ENCODE assay signal across 31 cellular contexts in genomic region chr14:54918427-54918826, GRCh38.
"Had no signal": no experiment of that assay in that cellular context is flagged by ENCODE, and none has a peak within 500 bp of the region (broad histone marks: within the 10 kb centered on the region; RNA-seq: fewer than 3 reads in every experiment).

No MANE protein-coding gene starts in this region.

- H3K27me3 Mint-ChIP-seq: activated B cell treated with CpG ODN at 0.5 μM for 24 hours; activated CD8-positive, alpha-beta T cell treated with anti-CD3 and anti-CD28 coated beads for 36 hours; activated naive CD8-positive, alpha-beta T cell; activated T-helper 17 cell treated with anti-CD3 and anti-CD28 coated beads, Interleukin-2, amount 50 U/mL, for 72 hours; central memory CD8-positive, alpha-beta T cell; dendritic cell treated with granulocyte-macrophage colony-stimulating factor and Interleukin-4, amounts not matched to agents 40 ng/mL and 50 ng/mL, for 4 days had no signal

- H3K27ac ChIP-seq: ascending aorta, breast epithelium, cardiac muscle cell, coronary artery, dorsolateral prefrontal cortex, WERI-Rb-1 had no signal

- H3K36me3 Mint-ChIP-seq: activated naive CD8-positive, alpha-beta T cell; brain had no signal

- H3K4me1 ChIP-seq: ascending aorta, breast epithelium had no signal

- H3K27me3 ChIP-seq: ascending aorta, breast epithelium, cardiac muscle cell, dorsolateral prefrontal cortex had no signal

- H3K27ac Mint-ChIP-seq: activated B cell treated with CpG ODN at 0.5 μM for 24 hours; activated CD8-positive, alpha-beta T cell treated with anti-CD3 and anti-CD28 coated beads for 36 hours; activated naive CD8-positive, alpha-beta T cell; activated T-helper 17 cell treated with anti-CD3 and anti-CD28 coated beads, Interleukin-2, amount 50 U/mL, for 72 hours; dendritic cell treated with granulocyte-macrophage colony-stimulating factor and Interleukin-4, amounts not matched to agents 40 ng/mL and 50 ng/mL, for 4 days; endodermal cell; T-helper 17 cell; T-helper 2 cell treated with Interferon-gamma antibody and Interleukin-4, amounts not matched to agents 5 μg/mL and 100 μg/mL, for 36 hours had no signal

- H3K9me3 ChIP-seq: ascending aorta, breast epithelium had no signal

- H3K4me3 Mint-ChIP-seq: activated B cell treated with CpG ODN at 0.5 μM for 24 hours; activated CD8-positive, alpha-beta T cell treated with anti-CD3 and anti-CD28 coated beads for 36 hours; activated naive CD8-positive, alpha-beta T cell; activated T-cell treated with anti-CD3 and anti-CD28 coated beads, Interleukin-2, amount 50 U/mL, for 4 hours; activated T-helper 17 cell treated with anti-CD3 and anti-CD28 coated beads, Interleukin-2, amount 50 U/mL, for 72 hours; brain; central memory CD8-positive, alpha-beta T cell; dendritic cell treated with granulocyte-macrophage colony-stimulating factor and Interleukin-4, amounts not matched to agents 40 ng/mL and 50 ng/mL, for 4 days; endodermal cell; T-helper 17 cell; T-helper 2 cell treated with Interferon-gamma antibody and Interleukin-4, amounts not matched to agents 5 μg/mL and 100 μg/mL, for 36 hours had no signal

- H3K4me3 ChIP-seq: ascending aorta, breast epithelium, cardiac muscle cell, coronary artery, dorsolateral prefrontal cortex had no signal

- DNase-seq: activated B cell treated with CpG ODN at 0.5 μM for 24 hours; activated CD4-positive, alpha-beta T cell treated with anti-CD3 and anti-CD28 coated beads for 48 hours; activated CD4-positive, alpha-beta T cell treated with anti-CD3 and anti-CD28 coated beads, Interleukin-2, amount 50 U/mL, for 1 hour; activated CD4-positive, alpha-beta T cell treated with anti-CD3 and anti-CD28 coated beads, Interleukin-2, amount 50 U/mL, for 48 hours; activated CD8-positive, alpha-beta memory T cell treated with anti-CD3 and anti-CD28 coated beads for 24 hours; activated CD8-positive, alpha-beta T cell treated with anti-CD3 and anti-CD28 coated beads for 36 hours; activated effector memory CD4-positive, alpha-beta T cell treated with Interleukin-2 at 50 U/mL for 16 hours; activated gamma-delta T cell treated with Interleukin-2 at 50 U/mL for 16 hours; activated naive CD4-positive, alpha-beta T cell treated with anti-CD3 and anti-CD28 coated beads, Interleukin-2, amount 50 U/mL, for 16 hours; activated naive CD4-positive, alpha-beta T cell treated with Interleukin-2 at 50 U/mL for 16 hours; activated T-cell treated with anti-CD3 and anti-CD28 coated beads, Interleukin-2, amount 50 U/mL, for 4 hours; dorsolateral prefrontal cortex; effector memory CD4-positive, alpha-beta T cell; endodermal cell; foreskin fibroblast; T-helper 1 cell; T-helper 17 cell; T1000; WERI-Rb-1 had no signal

- ATAC-seq: activated CD4-positive, CD25-positive, alpha-beta regulatory T cell treated with anti-CD3 and anti-CD28 coated beads, Interleukin-2, amount 50 U/mL, for 24 hours; activated CD8-positive, alpha-beta T cell treated with anti-CD3 and anti-CD28 coated beads for 36 hours; activated T-cell treated with anti-CD3 and anti-CD28 coated beads, Interleukin-2, amount 50 U/mL, for 4 hours; activated T-helper 17 cell treated with anti-CD3 and anti-CD28 coated beads, Interleukin-2, amount 50 U/mL, for 72 hours; esophagus mucosa; T-helper 17 cell had no signal

- H3K9me3 Mint-ChIP-seq: activated B cell treated with CpG ODN at 0.5 μM for 24 hours; activated CD8-positive, alpha-beta T cell treated with anti-CD3 and anti-CD28 coated beads for 36 hours; activated T-cell treated with anti-CD3 and anti-CD28 coated beads, Interleukin-2, amount 50 U/mL, for 4 hours; activated T-helper 17 cell treated with anti-CD3 and anti-CD28 coated beads, Interleukin-2, amount 50 U/mL, for 72 hours; brain; central memory CD8-positive, alpha-beta T cell; dendritic cell treated with granulocyte-macrophage colony-stimulating factor and Interleukin-4, amounts not matched to agents 40 ng/mL and 50 ng/mL, for 4 days; endodermal cell; T-helper 2 cell treated with Interferon-gamma antibody and Interleukin-4, amounts not matched to agents 5 μg/mL and 100 μg/mL, for 36 hours had no signal

- H3K36me3 ChIP-seq: ascending aorta, breast epithelium, cardiac muscle cell, WERI-Rb-1 had no signal

- H3K4me1 Mint-ChIP-seq: activated B cell treated with CpG ODN at 0.5 μM for 24 hours; activated T-helper 17 cell treated with anti-CD3 and anti-CD28 coated beads, Interleukin-2, amount 50 U/mL, for 72 hours; brain; central memory CD8-positive, alpha-beta T cell; endodermal cell had no signal
